In genomic region chr18:3014501-3015202, GRCh38 we compare ENCODE assay signal across 9 cellular contexts. TPM values are rescaled to one million over a fixed set of nuclear protein-coding genes. Genes with fewer than 3 reads are reported as not detected.
DNase-seq lines count a peak whose midpoint lies in the region; ATAC-seq, FAIRE-seq and TF ChIP-seq lines count a peak whose summit lies in the region.
"Had no signal": no experiment of that assay in that cellular context is flagged by ENCODE, and none has a peak within 500 bp of the region (broad histone marks: within the 10 kb centered on the region; RNA-seq: fewer than 3 reads in every experiment).

No MANE protein-coding gene starts in this region.

- no peak overlapping the region for H3K4me3 ChIP-seq in astrocyte (ENCODE audit: insufficient read depth, low read depth, low read length)
- H3K4me3 ChIP-seq in vagina: no peak overlapping the region

- peaks cover 27% of the 10 kb centered on the region for H3K36me3 Mint-ChIP-seq in stimulated activated naive CD8-positive, alpha-beta T cell treated with anti-CD3 and anti-CD28 coated beads, Interleukin-15, Interleukin-2, amounts not matched to agents 100 ng/mL and 50 ng/mL, for 24 hours (ENCODE audit: low read depth)
- peaks cover 10% of the 10 kb centered on the region for H3K36me3 Mint-ChIP-seq in astrocyte (ENCODE audit: low read depth, unreplicated experiment)

- peaks cover 25% of the 10 kb centered on the region for H3K79me2 ChIP-seq in astrocyte (ENCODE audit: insufficient read depth, low read length)

- H3K27ac ChIP-seq in astrocyte (ENCODE audit: low read depth, low read length) (no peak overlapping the region), vagina (peak overlapping the region; percentile 64)

- peak overlapping the region; percentile 54 for H3K4me2 ChIP-seq in astrocyte (ENCODE audit: low read length)

- peaks cover 58% of the 10 kb centered on the region for H3K4me1 Mint-ChIP-seq in stimulated activated naive CD8-positive, alpha-beta T cell treated with anti-CD3 and anti-CD28 coated beads, Interleukin-15, Interleukin-2, amounts not matched to agents 100 ng/mL and 50 ng/mL, for 24 hours (ENCODE audit: low read depth)
- peaks cover 55% of the 10 kb centered on the region for H3K4me1 Mint-ChIP-seq in stimulated activated naive CD8-positive, alpha-beta T cell treated with anti-CD3 and anti-CD28 coated beads, Interleukin-15, amount 100 ng/mL, for 72 hours
- H3K4me1 Mint-ChIP-seq in astrocyte (ENCODE audit: low read depth, unreplicated experiment): peaks cover 14% of the 10 kb centered on the region

- TF ChIP-seq POLR2A in vagina (IDR thresholded peaks at IDR 0.05): no peak

- peaks cover 14% of the 10 kb centered on the region for H3K4me1 ChIP-seq in astrocyte (ENCODE audit: insufficient read depth, low read length)
- H3K4me1 ChIP-seq in vagina: peaks cover 40% of the 10 kb centered on the region

- FAIRE-seq in astrocyte (lab: Jason Lieb, UNC) (no peak), frontal cortex (lab: Jason Lieb, UNC) (no peak)
- FAIRE-seq: endometrium had no signal

- no peaks in the 10 kb centered on the region for H3K9me3 ChIP-seq in astrocyte (ENCODE audit: insufficient read depth, low read depth, low read length)
- no peaks in the 10 kb centered on the region for H3K9me3 ChIP-seq in vagina

- no peaks in the 10 kb centered on the region for H3K9me3 Mint-ChIP-seq in stimulated activated naive CD8-positive, alpha-beta T cell treated with anti-CD3 and anti-CD28 coated beads, Interleukin-15, Interleukin-2, amounts not matched to agents 100 ng/mL and 50 ng/mL, for 24 hours
- no peaks in the 10 kb centered on the region for H3K9me3 Mint-ChIP-seq in stimulated activated naive CD8-positive, alpha-beta T cell treated with anti-CD3 and anti-CD28 coated beads, Interleukin-15, amount 100 ng/mL, for 72 hours
- no peaks in the 10 kb centered on the region for H3K9me3 Mint-ChIP-seq in astrocyte (ENCODE audit: unreplicated experiment)

- no peaks in the 10 kb centered on the region for H3K27me3 ChIP-seq in astrocyte (ENCODE audit: insufficient read depth, low read length)
- no peaks in the 10 kb centered on the region for H3K27me3 ChIP-seq in vagina

- peak overlapping the region; percentile 64 for H3K27ac Mint-ChIP-seq in stimulated activated naive CD8-positive, alpha-beta T cell treated with anti-CD3 and anti-CD28 coated beads, Interleukin-15, Interleukin-2, amounts not matched to agents 100 ng/mL and 50 ng/mL, for 24 hours
- no peak overlapping the region for H3K27ac Mint-ChIP-seq in stimulated activated naive CD8-positive, alpha-beta T cell treated with anti-CD3 and anti-CD28 coated beads, Interleukin-15, amount 100 ng/mL, for 72 hours
- H3K27ac Mint-ChIP-seq in astrocyte (ENCODE audit: unreplicated experiment): peak overlapping the region; percentile 82

- DNase-seq in stimulated activated naive CD8-positive, alpha-beta T cell treated with anti-CD3 and anti-CD28 coated beads, Interleukin-15, amount 100 ng/mL, for 72 hours: no peak
- DNase-seq in astrocyte (ENCODE audit: low read depth) (no peak), midbrain (lab: John Stamatoyannopoulos, UW) (peak; percentile 21), vagina (ENCODE audit: extremely low spot score in 2 of 2) (no peak), NCI-H128 (lab: John Stamatoyannopoulos, UW; ENCODE audit: unreplicated experiment) (no peak), frontal cortex (ENCODE audit: low spot score in 2 of 2) (no peak)
- DNase-seq in effector CD8-positive, alpha-beta T cell (lab: John Stamatoyannopoulos, UW): no peak

- H4K20me1 ChIP-seq in astrocyte (ENCODE audit: insufficient read depth, low read length): peaks cover 19% of the 10 kb centered on the region

- peaks cover 7% of the 10 kb centered on the region for H3K36me3 ChIP-seq in astrocyte (ENCODE audit: insufficient read depth, low read length)
- H3K36me3 ChIP-seq in vagina: no peaks in the 10 kb centered on the region

- intact Hi-C loops in vagina (cut with DNase I): loop anchor here (10.0 kb wide), 2 partner anchors 50 to 230 kb away; partner anchors contain the start of gene MYL12A

- H2AFZ ChIP-seq in astrocyte (ENCODE audit: low read depth, low read length): no peak overlapping the region

- ATAC-seq in stimulated activated naive CD8-positive, alpha-beta T cell treated with anti-CD3 and anti-CD28 coated beads, Interleukin-15, amount 100 ng/mL, for 72 hours: no peak

- H3K9ac ChIP-seq in astrocyte (ENCODE audit: low read length): no peak overlapping the region

- TF ChIP-seq CTCF in astrocyte (IDR thresholded peaks at IDR 0.05; ENCODE audit: insufficient read depth, low read depth, low read length) (no peak), vagina (IDR thresholded peaks at IDR 0.05) (no peak)

- peak overlapping the region; percentile 9 for H3K4me3 Mint-ChIP-seq in stimulated activated naive CD8-positive, alpha-beta T cell treated with anti-CD3 and anti-CD28 coated beads, Interleukin-15, Interleukin-2, amounts not matched to agents 100 ng/mL and 50 ng/mL, for 24 hours
- H3K4me3 Mint-ChIP-seq in stimulated activated naive CD8-positive, alpha-beta T cell treated with anti-CD3 and anti-CD28 coated beads, Interleukin-15, amount 100 ng/mL, for 72 hours: peak overlapping the region in 1 of 2 donors; percentile 35
- peak overlapping the region; percentile 56 for H3K4me3 Mint-ChIP-seq in astrocyte (ENCODE audit: unreplicated experiment)

- no peaks in the 10 kb centered on the region for H3K27me3 Mint-ChIP-seq in stimulated activated naive CD8-positive, alpha-beta T cell treated with anti-CD3 and anti-CD28 coated beads, Interleukin-15, Interleukin-2, amounts not matched to agents 100 ng/mL and 50 ng/mL, for 24 hours
- H3K27me3 Mint-ChIP-seq in stimulated activated naive CD8-positive, alpha-beta T cell treated with anti-CD3 and anti-CD28 coated beads, Interleukin-15, amount 100 ng/mL, for 72 hours: no peaks in the 10 kb centered on the region
- no peaks in the 10 kb centered on the region for H3K27me3 Mint-ChIP-seq in astrocyte (ENCODE audit: low read depth, unreplicated experiment)

RNA-seq across cellular contexts. Expression of gene LPIN2, which starts 1.7 kb away (rescaled TPM):
- total RNA-seq in astrocyte: 14.6 and 16.5 TPM in 2 replicates
- total RNA-seq in vagina: 19.4 TPM
- total RNA-seq in frontal cortex: 28.5 TPM

Comparison
In these comparisons a context has a peak if more than half of its experiments do, and no peak if none do; other contexts are left out.
1. H3K27ac Mint-ChIP-seq: peak in stimulated activated naive CD8-positive, alpha-beta T cell treated with anti-CD3 and anti-CD28 coated beads, Interleukin-15, Interleukin-2, amounts not matched to agents 100 ng/mL and 50 ng/mL, for 24 hours (single experiment) and astrocyte (single experiment); none in stimulated activated naive CD8-positive, alpha-beta T cell treated with anti-CD3 and anti-CD28 coated beads, Interleukin-15, amount 100 ng/mL, for 72 hours (0 of 2).